Comparison of ENCODE assay signal across 8 cellular contexts in genomic region chr1:45750298-45751038, GRCh38.
DNase-seq lines count a peak whose midpoint lies in the region; ATAC-seq lines count a peak whose summit lies in the region.

IPP (minus strand) TSS chr1:45750653; CDS start chr1:45746411, 4,242 bp downstream.

- peaks cover 19% of the 10 kb centered on the region for H3K36me3 Mint-ChIP-seq in central memory CD8-positive, alpha-beta T cell (ENCODE audit: insufficient read depth)

- H3K4me1 Mint-ChIP-seq in central memory CD8-positive, alpha-beta T cell = peaks cover 8% of the 10 kb centered on the region

- H3K27ac Mint-ChIP-seq in central memory CD8-positive, alpha-beta T cell (ENCODE audit: low read depth) = peak within 1 kb of the TSS; percentile 100

- peak; percentile 92 for ATAC-seq in GM19025 (IDR thresholded peaks at IDR 0.05; ENCODE audit: low read depth, unreplicated experiment)
- peak; percentile 92 for ATAC-seq in HG03342 (IDR thresholded peaks at IDR 0.05; ENCODE audit: unreplicated experiment)
- ATAC-seq in central memory CD8-positive, alpha-beta T cell (replicated peaks; ENCODE audit: extremely low read depth, poor library complexity, severe bottlenecking) = peak; percentile 90

- no peaks in the 10 kb centered on the region for H3K27me3 Mint-ChIP-seq in central memory CD8-positive, alpha-beta T cell

- H3K4me3 Mint-ChIP-seq in central memory CD8-positive, alpha-beta T cell = peak within 1 kb of the TSS; percentile 99

- DNase-seq in AG20443 (ENCODE audit: low spot score) = peak; percentile 100
- DNase-seq in NCI-H446 (lab: John Stamatoyannopoulos, UW) = peak; percentile 97 to 99
- DNase-seq in activated CD4-positive, CD25-positive, alpha-beta regulatory T cell treated with anti-CD3 and anti-CD28 coated beads, Interleukin-2, amount 50 U/mL, for 16 hours (ENCODE audit: low read depth, low spot score) = peak; percentile 76
- peak; percentile 82 to 90 for DNase-seq in central memory CD8-positive, alpha-beta T cell (ENCODE audit: low spot score in 2 of 2)
- DNase-seq in islet precursor cell = peak; percentile 99
- DNase-seq in stimulated activated CD4-positive, alpha-beta T cell treated with anti-CD3 and anti-CD28 coated beads, Interleukin-12 subunit alpha, Interleukin-12 subunit beta, amount 100 ng/mL, for 48 hours (ENCODE audit: low read depth in 2 of 3, low spot score in 1 of 3) = peak; percentile 88 to 96 (median 94)

- H3K9me3 Mint-ChIP-seq in central memory CD8-positive, alpha-beta T cell = no peaks in the 10 kb centered on the region

Comparison
In these comparisons a context has a peak if more than half of its experiments do, and no peak if none do; other contexts are left out.
1. Peak in every context shown above with its lines: DNase-seq and ATAC-seq.